8 cellular contexts compared by ENCODE assay signal in the genomic region with DNA sequence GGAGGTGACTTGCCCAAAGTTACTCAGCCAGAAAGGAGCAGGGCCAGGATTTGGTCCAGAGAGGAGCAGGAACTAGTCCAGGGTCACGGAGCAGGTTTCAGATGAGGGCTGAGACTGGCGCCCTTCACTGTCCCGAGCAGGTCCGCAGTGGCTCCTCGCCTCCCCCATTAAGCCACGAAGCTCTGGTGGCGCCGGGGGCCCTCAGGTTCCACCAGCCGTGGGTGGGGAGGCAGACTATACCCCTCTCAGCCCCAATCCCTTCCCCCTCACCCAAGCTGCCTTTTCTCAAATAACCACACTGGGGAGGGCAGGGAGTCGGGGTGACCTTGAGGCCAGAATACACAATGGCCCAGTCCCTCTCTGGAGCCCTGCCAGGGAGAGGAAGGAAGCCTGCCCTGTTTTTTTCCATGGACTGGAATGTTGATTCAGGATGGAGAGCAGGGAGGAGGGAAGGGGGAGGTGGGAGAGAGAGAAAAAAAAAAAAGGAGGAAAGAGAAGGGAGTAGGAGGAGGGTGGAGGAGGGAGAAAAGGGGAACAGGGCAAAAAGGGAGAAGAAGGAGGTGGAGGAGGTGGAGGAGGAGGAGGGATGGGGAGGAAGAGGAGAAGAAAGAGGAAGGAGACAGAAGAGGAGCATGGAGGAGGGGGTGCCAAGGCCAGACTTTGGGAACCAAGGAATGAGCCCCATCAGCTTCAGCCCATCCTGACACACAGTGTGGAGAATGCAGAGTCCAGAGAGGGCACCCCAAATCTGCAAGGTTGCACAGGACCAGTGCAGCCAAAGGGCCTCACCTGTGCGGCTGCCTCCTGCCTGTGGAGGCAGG. TPM values are rescaled to one million over a fixed set of nuclear protein-coding genes. Genes with fewer than 3 reads are reported as not detected.
A peak's percentile ranks its signal among the peaks of the same experiment; 100 is the strongest.
DNase-seq lines count a peak whose midpoint lies in the region; ATAC-seq and TF ChIP-seq lines count a peak whose summit lies in the region.

No MANE protein-coding gene starts in this region.

- no TSS peak for BruUV-seq in PC-3 (replicated peaks; lab: Mats Ljungman, UMichigan)

- no peak overlapping the region for H3K4me3 ChIP-seq in PC-3 (ENCODE audit: low read length)
- H3K4me3 ChIP-seq in neuronal stem cell (ENCODE audit: low read length in 2 of 2), result peak overlapping the region in 1 of 2 donors; percentile 1

- H2BK120ac ChIP-seq in neuronal stem cell (ENCODE audit: low read depth, low read length), result peak overlapping the region; percentile 21

- no peak overlapping the region for H2BK5ac ChIP-seq in neuronal stem cell (ENCODE audit: low read length)

- H3K9me2 ChIP-seq in PC-3 (replicated peaks; ENCODE audit: low read length), result no peaks in the 10 kb centered on the region

- H2BK12ac ChIP-seq in neuronal stem cell (ENCODE audit: low read length), result no peak overlapping the region

- peak overlapping the region; percentile 13 for H2BK15ac ChIP-seq in neuronal stem cell (ENCODE audit: low read length)

- H3K4me1 ChIP-seq in PC-3 (ENCODE audit: insufficient read depth, low read length), result peaks cover 19% of the 10 kb centered on the region
- peaks cover 9 to 11% of the 10 kb centered on the region in 2 donors for H3K4me1 ChIP-seq in neuronal stem cell (ENCODE audit: control insufficient read depth in 2 of 2, insufficient read depth in 1 of 2, low read depth in 1 of 2, low read length in 2 of 2)

- no peak for TF ChIP-seq CTCF in PC-3 (conservative IDR thresholded peaks at IDR 0.05; ENCODE audit: low read depth, low read length)

- no peak overlapping the region for H4K91ac ChIP-seq in neuronal stem cell (ENCODE audit: low read depth, low read length, poor library complexity)

- H3K79me1 ChIP-seq in neuronal stem cell (ENCODE audit: low read depth, low read length), result no peaks in the 10 kb centered on the region

- ATAC-seq in PC-3 (peak; percentile 64), GM21447 (IDR thresholded peaks at IDR 0.05; ENCODE audit: unreplicated experiment) (no peak), GM19351 (IDR thresholded peaks at IDR 0.05; ENCODE audit: unreplicated experiment) (no peak)

- intact Hi-C loops in PC-3 (cut with micrococcal nuclease), result loop anchor here (2.0 kb wide), 1 partner anchor 24 kb away; no protein-coding TSS in a partner anchor

- H4K8ac ChIP-seq in neuronal stem cell (ENCODE audit: low read depth, low read length), result no peak overlapping the region

- peak overlapping the region; percentile 23 for H3K4ac ChIP-seq in neuronal stem cell (ENCODE audit: low read length)

- no peaks in the 10 kb centered on the region for H4K20me1 ChIP-seq in PC-3 (ENCODE audit: low read length)

- H3K18ac ChIP-seq in neuronal stem cell (ENCODE audit: low read length), result peak overlapping the region; percentile 93

- no CpG with 5 or more reads among the region's 11 CpGs for WGBS in neuronal stem cell (ENCODE audit: extremely low coverage in 2 of 2, insufficient read length in 2 of 2, insufficient replicate concordance in 1 of 2), 2 donors

- in situ Hi-C loops in Caki2 (cut with HindIII; ENCODE audit: low pct_unique_long_range_greater_than_20kb, low sequenced_read_pairs), result no loop called here

- peak overlapping the region; percentile 53 for H3K4me2 ChIP-seq in PC-3 (ENCODE audit: low read length)
- H3K4me2 ChIP-seq in neuronal stem cell (ENCODE audit: insufficient read depth, low read length, poor library complexity, severe bottlenecking), result peak overlapping the region; percentile 45

- no peak overlapping the region for H3K23ac ChIP-seq in neuronal stem cell (ENCODE audit: low read depth, low read length, poor library complexity)

- peak overlapping the region; percentile 10 for H2AK5ac ChIP-seq in neuronal stem cell (ENCODE audit: low read depth, low read length)

- POLR2A ChIA-PET in PC-3 (lab: Charles Lee; ENCODE audit: unreplicated experiment), result no interaction called here

- H2AFZ ChIP-seq in PC-3 (ENCODE audit: low read length) (0 out of 2 replicates have a peak overlapping the region, but pooled peaks have one; percentile 15), neuronal stem cell (ENCODE audit: low read length) (peak overlapping the region; percentile 84)

- H3K27ac ChIP-seq in PC-3 (ENCODE audit: low read length), result 0 out of 2 replicates have a peak overlapping the region, but pooled peaks have one; percentile 7
- H3K27ac ChIP-seq in neuronal stem cell (replicated peaks; ENCODE audit: low read length), result peak overlapping the region; percentile 74

- no peak overlapping the region for H3K9ac ChIP-seq in PC-3 (ENCODE audit: low read length)
- H3K9ac ChIP-seq in neuronal stem cell (ENCODE audit: low read depth, low read length, poor library complexity), result peak overlapping the region; percentile 9

- H3K36me3 ChIP-seq in PC-3 (ENCODE audit: low read depth, low read length) (no peaks in the 10 kb centered on the region), neuronal stem cell (replicated peaks in 1 of 2; ENCODE audit: control insufficient read depth in 2 of 2, insufficient read depth in 2 of 2, low read length in 2 of 2) (no peaks in the 10 kb centered on the region)

- H3F3A ChIP-seq in PC-3 (ENCODE audit: low read length, unreplicated experiment), result no peaks in the 10 kb centered on the region

- CTCF ChIA-PET in PC-3 (lab: Charles Lee), result no interaction called here

- no peaks in the 10 kb centered on the region for H3K27me3 ChIP-seq in PC-3 (ENCODE audit: low read length)
- no peaks in the 10 kb centered on the region for H3K27me3 ChIP-seq in neuronal stem cell (ENCODE audit: control insufficient read depth in 3 of 3, insufficient read depth in 3 of 3, low read depth in 1 of 3, low read length in 3 of 3)

- H3K9me3 ChIP-seq in PC-3 (ENCODE audit: low read length) (no peaks in the 10 kb centered on the region), neuronal stem cell (replicated peaks in 1 of 2; ENCODE audit: control insufficient read depth in 2 of 2, insufficient read depth in 1 of 2, low read depth in 1 of 2, low read length in 2 of 2) (peaks cover 6 to 8% of the 10 kb centered on the region in 2 donors)

- DNase-seq in Caki2 (ENCODE audit: low read depth) (peak; percentile 96), PC-3 (peak; percentile 61), foreskin melanocyte (peak; percentile 51), neuronal stem cell (ENCODE audit: low spot score) (peak; percentile 69)
- DNase-seq in stimulated activated CD8-positive, alpha-beta memory T cell treated with anti-CD3 and anti-CD28 coated beads, Interleukin-4, amount 100 ng/mL, for 48 hours, result no peak
- no peak for DNase-seq in stimulated activated naive CD4-positive, alpha-beta T cell (lab: John Stamatoyannopoulos, UW)

- H3K14ac ChIP-seq in neuronal stem cell (ENCODE audit: low read length), result no peak overlapping the region

- H3K79me2 ChIP-seq in PC-3 (ENCODE audit: low read length), result no peaks in the 10 kb centered on the region

RNA-seq across cellular contexts. Expression of a gene that starts 19.7 kb away (rescaled TPM):
- not detected in 2 replicates for total RNA-seq in Caki2 (2014; rRNA removed; shearing (Covaris generic); ENCODE audit: low replicate concordance)
- total RNA-seq in PC-3 (2014; rRNA removed), result not detected in 2 replicates
- not detected for polyA plus RNA-seq in neuronal stem cell (2013, experiment 1 of 2)
- not detected for polyA plus RNA-seq in neuronal stem cell (2013, experiment 2 of 2)

RNA-seq across cellular contexts. Expression of a gene that starts 29.9 kb away (rescaled TPM):
- 0.95 and 4.2 TPM in 2 replicates for total RNA-seq in Caki2 (2014; rRNA removed; shearing (Covaris generic); ENCODE audit: low replicate concordance)
- total RNA-seq in PC-3 (2014; rRNA removed), result 22.9 and 25.5 TPM in 2 replicates
- 1.8 TPM for polyA plus RNA-seq in neuronal stem cell (2013, experiment 1 of 2)
- 1.5 TPM for polyA plus RNA-seq in neuronal stem cell (2013, experiment 2 of 2)

RNA-seq across cellular contexts. Expression of a gene that starts 47.4 kb away (rescaled TPM):
- not detected in 2 replicates for total RNA-seq in Caki2 (2014; rRNA removed; shearing (Covaris generic); ENCODE audit: low replicate concordance)
- total RNA-seq in PC-3 (2014; rRNA removed), result 2.2 and 4.3 TPM in 2 replicates
- polyA plus RNA-seq in neuronal stem cell (2013, experiment 1 of 2), result 2.2 TPM
- polyA plus RNA-seq in neuronal stem cell (2013, experiment 2 of 2), result 2.2 TPM

RNA-seq across cellular contexts. Expression of a gene that starts 59.0 kb away (rescaled TPM):
- total RNA-seq in Caki2 (2014; rRNA removed; shearing (Covaris generic); ENCODE audit: low replicate concordance), result not detected in 2 replicates
- total RNA-seq in PC-3 (2014; rRNA removed), result 25.4 and 26.4 TPM in 2 replicates
- 0.42 TPM for polyA plus RNA-seq in neuronal stem cell (2013, experiment 1 of 2)
- 0.43 TPM for polyA plus RNA-seq in neuronal stem cell (2013, experiment 2 of 2)

Comparison
In these comparisons a context has a peak if more than half of its experiments do, and no peak if none do; other contexts are left out.
1. DNase-seq: peak in Caki2 (single experiment), PC-3 (single experiment), foreskin melanocyte (single experiment) and neuronal stem cell (single experiment); none in stimulated activated CD8-positive, alpha-beta memory T cell treated with anti-CD3 and anti-CD28 coated beads, Interleukin-4, amount 100 ng/mL, for 48 hours (single experiment) and stimulated activated naive CD4-positive, alpha-beta T cell (0 of 6).